ENCODE assay signal across 2 cellular contexts in the genomic region with DNA sequence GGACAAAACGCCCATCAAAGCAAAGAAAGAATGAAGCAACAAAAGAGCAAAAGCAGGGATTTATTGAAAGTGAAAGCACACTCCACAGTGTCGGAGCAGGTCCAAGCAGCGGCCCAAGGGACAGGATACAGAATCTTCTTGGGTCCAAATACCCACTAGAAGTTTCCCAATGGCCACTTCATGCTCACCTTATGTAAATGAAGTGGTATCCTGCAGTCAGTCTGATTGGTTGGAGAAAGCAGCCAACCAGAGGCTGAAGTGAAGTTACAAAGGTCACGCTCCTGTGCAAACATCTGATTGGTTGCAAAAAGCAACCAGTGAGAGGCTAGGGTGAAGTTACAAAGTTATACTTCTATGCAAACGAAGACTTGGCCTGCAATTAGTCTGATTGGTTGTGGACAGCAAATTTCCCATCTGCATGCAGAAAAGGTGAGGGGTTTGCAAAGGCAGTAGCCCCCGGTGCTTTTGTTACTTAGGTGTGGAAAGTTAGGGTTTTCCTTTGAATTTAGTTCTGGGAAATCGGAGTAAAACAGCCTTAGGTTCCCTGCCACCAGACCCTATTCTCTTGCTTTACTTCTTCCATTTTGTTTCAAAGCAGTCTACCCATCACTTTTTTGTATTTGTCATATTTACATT.
TF ChIP-seq lines count a peak whose summit lies in the region.

No MANE protein-coding gene starts in this region.

TF ChIP-seq in K562, 482 proteins besides CTCF, POLR2A, EP300 and RAD21:
- TF ChIP-seq NR2C2 (CRISPR knock-in tag; IDR thresholded peaks at IDR 0.05) (no peak), NR2C2 (tag; IDR thresholded peaks at IDR 0.05) (0 out of 2 replicates have a peak, but pooled peaks have one; percentile 23), ZNF445 (CRISPR knock-in tag; IDR thresholded peaks at IDR 0.05; ENCODE audit: low read depth) (no peak)

TF ChIP-seq in HepG2, 621 proteins besides CTCF, POLR2A, EP300 and RAD21 (continues in another document):
- TF ChIP-seq RCOR2 (CRISPR knock-in tag; IDR thresholded peaks at IDR 0.05) (no peak), PHF8 (CRISPR knock-in tag; IDR thresholded peaks at IDR 0.05) (peak; percentile 34; the same call in 1 of the 2 replicates), GTF3A (CRISPR knock-in tag; conservative IDR thresholded peaks at IDR 0.05) (no peak), TARDBP (CRISPR knock-in tag; IDR thresholded peaks at IDR 0.05) (0 out of 2 replicates have a peak, but pooled peaks have one; percentile 14), ZNF619 (CRISPR knock-in tag; IDR thresholded peaks at IDR 0.05) (0 out of 2 replicates have a peak, but pooled peaks have one; percentile 35), ZNF652 (CRISPR knock-in tag; IDR thresholded peaks at IDR 0.05; ENCODE audit: borderline replicate concordance, low read depth) (no peak), ATF1 (CRISPR knock-in tag; IDR thresholded peaks at IDR 0.05) (0 out of 2 replicates have a peak, but pooled peaks have one; percentile 32), HNRNPUL1 (IDR thresholded peaks at IDR 0.05; ENCODE audit: low read depth, low read length) (no peak), ZNF44 (CRISPR knock-in tag; IDR thresholded peaks at IDR 0.05) (no peak), RXRB (CRISPR knock-in tag; IDR thresholded peaks at IDR 0.05; ENCODE audit: borderline replicate concordance) (peak; percentile 29; the same call in 1 of the 2 replicates), PCBP2 (optimal IDR thresholded peaks at IDR 0.05; ENCODE audit: low read depth, low read length, poor library complexity, severe bottlenecking) (no peak), EHMT2 (IDR thresholded peaks at IDR 0.05; ENCODE audit: borderline replicate concordance, low read depth, low read length) (peak; percentile 82), RBFOX2 (IDR thresholded peaks at IDR 0.05; ENCODE audit: low read depth, low read length) (0 out of 2 replicates have a peak, but pooled peaks have one; percentile 17), NCOR1 (IDR thresholded peaks at IDR 0.05; ENCODE audit: borderline replicate concordance, low read length) (peak; percentile 44; the same call in 1 of the 2 replicates), SRSF9 (IDR thresholded peaks at IDR 0.05; ENCODE audit: borderline replicate concordance, insufficient read depth, low read depth, low read length, poor library complexity, severe bottlenecking) (no peak), REPIN1 (CRISPR knock-in tag; IDR thresholded peaks at IDR 0.05; ENCODE audit: borderline replicate concordance, low read depth) (peak; percentile 27; the same call in 1 of the 2 replicates), FOXA1 (IDR thresholded peaks at IDR 0.05) (no peak), FOXA1 (CRISPR knock-in tag; IDR thresholded peaks at IDR 0.05) (peak; percentile 41; the same call in 1 of the 2 replicates), THAP11 (CRISPR knock-in tag; IDR thresholded peaks at IDR 0.05) (0 out of 2 replicates have a peak, but pooled peaks have one; percentile 49), ZNF292 (CRISPR knock-in tag; IDR thresholded peaks at IDR 0.05; ENCODE audit: borderline replicate concordance, low read depth) (no peak), SALL1 (CRISPR knock-in tag; IDR thresholded peaks at IDR 0.05) (no peak; the same call in 1 of the 2 replicates), ZNF343 (CRISPR knock-in tag; IDR thresholded peaks at IDR 0.05) (no peak), ARNT2 (CRISPR knock-in tag; IDR thresholded peaks at IDR 0.05; ENCODE audit: low read depth) (0 out of 2 replicates have a peak, but pooled peaks have one; percentile 16), RFX5 (IDR thresholded peaks at IDR 0.05; ENCODE audit: low read depth, low read length) (0 out of 2 replicates have a peak, but pooled peaks have one; percentile 28), ZNF607 (CRISPR knock-in tag; IDR thresholded peaks at IDR 0.05; ENCODE audit: borderline replicate concordance) (peak; percentile 19; the same call in 1 of the 2 replicates), KDM2A (CRISPR knock-in tag; IDR thresholded peaks at IDR 0.05; ENCODE audit: borderline replicate concordance, low read depth) (no peak), RBM39 (IDR thresholded peaks at IDR 0.05; ENCODE audit: low read depth, low read length, poor library complexity, severe bottlenecking) (no peak), NFYB (CRISPR knock-in tag; IDR thresholded peaks at IDR 0.05) (peak; percentile 83), ZSCAN21 (CRISPR knock-in tag; IDR thresholded peaks at IDR 0.05; ENCODE audit: borderline replicate concordance) (no peak), PPARG (CRISPR knock-in tag; conservative IDR thresholded peaks at IDR 0.05) (no peak), KLF11 (CRISPR knock-in tag; IDR thresholded peaks at IDR 0.05) (0 out of 2 replicates have a peak, but pooled peaks have one; percentile 45), POLR2AphosphoS5 (IDR thresholded peaks at IDR 0.05; ENCODE audit: low read depth, low read length) (peak; percentile 58), CREB1 (IDR thresholded peaks at IDR 0.05) (no peak), CREB1 (CRISPR knock-in tag; IDR thresholded peaks at IDR 0.05) (0 out of 2 replicates have a peak, but pooled peaks have one; percentile 37), ZEB1 (IDR thresholded peaks at IDR 0.05; ENCODE audit: insufficient replicate concordance, low read depth) (peak; percentile 64)
- TF ChIP-seq, protein P1, sequence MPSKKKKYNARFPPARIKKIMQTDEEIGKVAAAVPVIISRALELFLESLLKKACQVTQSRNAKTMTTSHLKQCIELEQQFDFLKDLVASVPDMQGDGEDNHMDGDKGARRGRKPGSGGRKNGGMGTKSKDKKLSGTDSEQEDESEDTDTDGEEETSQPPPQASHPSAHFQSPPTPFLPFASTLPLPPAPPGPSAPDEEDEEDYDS (CRISPR knock-in tag; IDR thresholded peaks at IDR 0.05) = peak; percentile 66
- TF ChIP-seq, protein P2, sequence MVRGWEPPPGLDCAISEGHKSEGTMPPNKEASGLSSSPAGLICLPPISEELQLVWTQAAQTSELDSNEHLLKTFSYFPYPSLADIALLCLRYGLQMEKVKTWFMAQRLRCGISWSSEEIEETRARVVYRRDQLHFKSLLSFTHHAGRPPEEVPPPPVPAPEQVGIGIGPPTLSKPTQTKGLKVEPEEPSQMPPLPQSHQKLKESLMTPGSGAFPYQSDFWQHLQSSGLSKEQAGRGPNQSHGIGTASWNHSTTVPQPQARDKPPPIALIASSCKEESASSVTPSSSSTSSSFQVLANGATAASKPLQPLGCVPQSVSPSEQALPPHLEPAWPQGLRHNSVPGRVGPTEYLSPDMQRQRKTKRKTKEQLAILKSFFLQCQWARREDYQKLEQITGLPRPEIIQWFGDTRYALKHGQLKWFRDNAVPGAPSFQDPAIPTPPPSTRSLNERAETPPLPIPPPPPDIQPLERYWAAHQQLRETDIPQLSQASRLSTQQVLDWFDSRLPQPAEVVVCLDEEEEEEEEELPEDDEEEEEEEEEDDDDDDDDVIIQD (CRISPR knock-in tag; IDR thresholded peaks at IDR 0.05; ENCODE audit: low read depth) = peak; percentile 76; the same call in 1 of the 2 replicates
- TF ChIP-seq, protein P3, sequence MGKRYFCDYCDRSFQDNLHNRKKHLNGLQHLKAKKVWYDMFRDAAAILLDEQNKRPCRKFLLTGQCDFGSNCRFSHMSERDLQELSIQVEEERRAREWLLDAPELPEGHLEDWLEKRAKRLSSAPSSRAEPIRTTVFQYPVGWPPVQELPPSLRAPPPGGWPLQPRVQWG (CRISPR knock-in tag; IDR thresholded peaks at IDR 0.05; ENCODE audit: borderline replicate concordance, low read depth) = no peak
- TF ChIP-seq, protein P4, sequence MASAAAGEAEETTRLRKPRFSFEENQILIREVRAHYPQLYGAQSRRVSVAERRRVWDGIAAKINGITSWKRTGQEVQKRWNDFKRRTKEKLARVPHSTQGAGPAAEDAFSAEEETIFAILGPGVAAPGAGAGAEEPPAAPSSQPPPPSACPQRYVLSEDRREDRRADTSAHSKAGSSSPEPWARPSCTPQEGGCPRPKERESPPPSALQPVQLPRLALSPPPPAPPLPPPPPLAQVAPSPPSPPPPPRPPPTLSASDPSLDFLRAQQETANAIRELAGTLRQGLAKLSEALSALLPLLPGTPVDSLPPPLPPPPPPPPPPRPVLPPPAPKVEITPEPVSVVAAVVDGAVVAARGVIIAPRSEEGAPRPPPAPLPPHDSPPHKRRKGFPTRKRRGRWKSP (CRISPR knock-in tag; IDR thresholded peaks at IDR 0.05) = no peak
- TF ChIP-seq, protein P5, sequence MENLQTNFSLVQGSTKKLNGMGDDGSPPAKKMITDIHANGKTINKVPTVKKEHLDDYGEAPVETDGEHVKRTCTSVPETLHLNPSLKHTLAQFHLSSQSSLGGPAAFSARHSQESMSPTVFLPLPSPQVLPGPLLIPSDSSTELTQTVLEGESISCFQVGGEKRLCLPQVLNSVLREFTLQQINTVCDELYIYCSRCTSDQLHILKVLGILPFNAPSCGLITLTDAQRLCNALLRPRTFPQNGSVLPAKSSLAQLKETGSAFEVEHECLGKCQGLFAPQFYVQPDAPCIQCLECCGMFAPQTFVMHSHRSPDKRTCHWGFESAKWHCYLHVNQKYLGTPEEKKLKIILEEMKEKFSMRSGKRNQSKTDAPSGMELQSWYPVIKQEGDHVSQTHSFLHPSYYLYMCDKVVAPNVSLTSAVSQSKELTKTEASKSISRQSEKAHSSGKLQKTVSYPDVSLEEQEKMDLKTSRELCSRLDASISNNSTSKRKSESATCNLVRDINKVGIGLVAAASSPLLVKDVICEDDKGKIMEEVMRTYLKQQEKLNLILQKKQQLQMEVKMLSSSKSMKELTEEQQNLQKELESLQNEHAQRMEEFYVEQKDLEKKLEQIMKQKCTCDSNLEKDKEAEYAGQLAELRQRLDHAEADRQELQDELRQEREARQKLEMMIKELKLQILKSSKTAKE (CRISPR knock-in tag; IDR thresholded peaks at IDR 0.05; ENCODE audit: borderline replicate concordance) = no peak
- TF ChIP-seq, protein P6, sequence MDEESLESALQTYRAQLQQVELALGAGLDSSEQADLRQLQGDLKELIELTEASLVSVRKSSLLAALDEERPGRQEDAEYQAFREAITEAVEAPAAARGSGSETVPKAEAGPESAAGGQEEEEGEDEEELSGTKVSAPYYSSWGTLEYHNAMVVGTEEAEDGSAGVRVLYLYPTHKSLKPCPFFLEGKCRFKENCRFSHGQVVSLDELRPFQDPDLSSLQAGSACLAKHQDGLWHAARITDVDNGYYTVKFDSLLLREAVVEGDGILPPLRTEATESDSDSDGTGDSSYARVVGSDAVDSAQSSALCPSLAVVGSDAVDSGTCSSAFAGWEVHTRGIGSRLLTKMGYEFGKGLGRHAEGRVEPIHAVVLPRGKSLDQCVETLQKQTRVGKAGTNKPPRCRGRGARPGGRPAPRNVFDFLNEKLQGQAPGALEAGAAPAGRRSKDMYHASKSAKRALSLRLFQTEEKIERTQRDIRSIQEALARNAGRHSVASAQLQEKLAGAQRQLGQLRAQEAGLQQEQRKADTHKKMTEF (CRISPR knock-in tag; IDR thresholded peaks at IDR 0.05) = 0 out of 2 replicates have a peak, but pooled peaks have one; percentile 25
- TF ChIP-seq, protein P7, sequence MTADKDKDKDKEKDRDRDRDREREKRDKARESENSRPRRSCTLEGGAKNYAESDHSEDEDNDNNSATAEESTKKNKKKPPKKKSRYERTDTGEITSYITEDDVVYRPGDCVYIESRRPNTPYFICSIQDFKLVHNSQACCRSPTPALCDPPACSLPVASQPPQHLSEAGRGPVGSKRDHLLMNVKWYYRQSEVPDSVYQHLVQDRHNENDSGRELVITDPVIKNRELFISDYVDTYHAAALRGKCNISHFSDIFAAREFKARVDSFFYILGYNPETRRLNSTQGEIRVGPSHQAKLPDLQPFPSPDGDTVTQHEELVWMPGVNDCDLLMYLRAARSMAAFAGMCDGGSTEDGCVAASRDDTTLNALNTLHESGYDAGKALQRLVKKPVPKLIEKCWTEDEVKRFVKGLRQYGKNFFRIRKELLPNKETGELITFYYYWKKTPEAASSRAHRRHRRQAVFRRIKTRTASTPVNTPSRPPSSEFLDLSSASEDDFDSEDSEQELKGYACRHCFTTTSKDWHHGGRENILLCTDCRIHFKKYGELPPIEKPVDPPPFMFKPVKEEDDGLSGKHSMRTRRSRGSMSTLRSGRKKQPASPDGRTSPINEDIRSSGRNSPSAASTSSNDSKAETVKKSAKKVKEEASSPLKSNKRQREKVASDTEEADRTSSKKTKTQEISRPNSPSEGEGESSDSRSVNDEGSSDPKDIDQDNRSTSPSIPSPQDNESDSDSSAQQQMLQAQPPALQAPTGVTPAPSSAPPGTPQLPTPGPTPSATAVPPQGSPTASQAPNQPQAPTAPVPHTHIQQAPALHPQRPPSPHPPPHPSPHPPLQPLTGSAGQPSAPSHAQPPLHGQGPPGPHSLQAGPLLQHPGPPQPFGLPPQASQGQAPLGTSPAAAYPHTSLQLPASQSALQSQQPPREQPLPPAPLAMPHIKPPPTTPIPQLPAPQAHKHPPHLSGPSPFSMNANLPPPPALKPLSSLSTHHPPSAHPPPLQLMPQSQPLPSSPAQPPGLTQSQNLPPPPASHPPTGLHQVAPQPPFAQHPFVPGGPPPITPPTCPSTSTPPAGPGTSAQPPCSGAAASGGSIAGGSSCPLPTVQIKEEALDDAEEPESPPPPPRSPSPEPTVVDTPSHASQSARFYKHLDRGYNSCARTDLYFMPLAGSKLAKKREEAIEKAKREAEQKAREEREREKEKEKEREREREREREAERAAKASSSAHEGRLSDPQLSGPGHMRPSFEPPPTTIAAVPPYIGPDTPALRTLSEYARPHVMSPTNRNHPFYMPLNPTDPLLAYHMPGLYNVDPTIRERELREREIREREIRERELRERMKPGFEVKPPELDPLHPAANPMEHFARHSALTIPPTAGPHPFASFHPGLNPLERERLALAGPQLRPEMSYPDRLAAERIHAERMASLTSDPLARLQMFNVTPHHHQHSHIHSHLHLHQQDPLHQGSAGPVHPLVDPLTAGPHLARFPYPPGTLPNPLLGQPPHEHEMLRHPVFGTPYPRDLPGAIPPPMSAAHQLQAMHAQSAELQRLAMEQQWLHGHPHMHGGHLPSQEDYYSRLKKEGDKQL (CRISPR knock-in tag; IDR thresholded peaks at IDR 0.05; ENCODE audit: low read depth) = no peak
- TF ChIP-seq, protein P8, sequence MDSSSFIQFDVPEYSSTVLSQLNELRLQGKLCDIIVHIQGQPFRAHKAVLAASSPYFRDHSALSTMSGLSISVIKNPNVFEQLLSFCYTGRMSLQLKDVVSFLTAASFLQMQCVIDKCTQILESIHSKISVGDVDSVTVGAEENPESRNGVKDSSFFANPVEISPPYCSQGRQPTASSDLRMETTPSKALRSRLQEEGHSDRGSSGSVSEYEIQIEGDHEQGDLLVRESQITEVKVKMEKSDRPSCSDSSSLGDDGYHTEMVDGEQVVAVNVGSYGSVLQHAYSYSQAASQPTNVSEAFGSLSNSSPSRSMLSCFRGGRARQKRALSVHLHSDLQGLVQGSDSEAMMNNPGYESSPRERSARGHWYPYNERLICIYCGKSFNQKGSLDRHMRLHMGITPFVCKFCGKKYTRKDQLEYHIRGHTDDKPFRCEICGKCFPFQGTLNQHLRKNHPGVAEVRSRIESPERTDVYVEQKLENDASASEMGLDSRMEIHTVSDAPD (CRISPR knock-in tag; IDR thresholded peaks at IDR 0.05) = no peak
- TF ChIP-seq, protein P9, sequence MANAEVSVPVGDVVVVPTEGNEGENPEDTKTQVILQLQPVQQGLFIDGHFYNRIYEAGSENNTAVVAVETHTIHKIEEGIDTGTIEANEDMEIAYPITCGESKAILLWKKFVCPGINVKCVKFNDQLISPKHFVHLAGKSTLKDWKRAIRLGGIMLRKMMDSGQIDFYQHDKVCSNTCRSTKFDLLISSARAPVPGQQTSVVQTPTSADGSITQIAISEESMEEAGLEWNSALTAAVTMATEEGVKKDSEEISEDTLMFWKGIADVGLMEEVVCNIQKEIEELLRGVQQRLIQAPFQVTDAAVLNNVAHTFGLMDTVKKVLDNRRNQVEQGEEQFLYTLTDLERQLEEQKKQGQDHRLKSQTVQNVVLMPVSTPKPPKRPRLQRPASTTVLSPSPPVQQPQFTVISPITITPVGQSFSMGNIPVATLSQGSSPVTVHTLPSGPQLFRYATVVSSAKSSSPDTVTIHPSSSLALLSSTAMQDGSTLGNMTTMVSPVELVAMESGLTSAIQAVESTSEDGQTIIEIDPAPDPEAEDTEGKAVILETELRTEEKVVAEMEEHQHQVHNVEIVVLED (CRISPR knock-in tag; IDR thresholded peaks at IDR 0.05; ENCODE audit: borderline replicate concordance) = no peak
